In the genomic region with DNA sequence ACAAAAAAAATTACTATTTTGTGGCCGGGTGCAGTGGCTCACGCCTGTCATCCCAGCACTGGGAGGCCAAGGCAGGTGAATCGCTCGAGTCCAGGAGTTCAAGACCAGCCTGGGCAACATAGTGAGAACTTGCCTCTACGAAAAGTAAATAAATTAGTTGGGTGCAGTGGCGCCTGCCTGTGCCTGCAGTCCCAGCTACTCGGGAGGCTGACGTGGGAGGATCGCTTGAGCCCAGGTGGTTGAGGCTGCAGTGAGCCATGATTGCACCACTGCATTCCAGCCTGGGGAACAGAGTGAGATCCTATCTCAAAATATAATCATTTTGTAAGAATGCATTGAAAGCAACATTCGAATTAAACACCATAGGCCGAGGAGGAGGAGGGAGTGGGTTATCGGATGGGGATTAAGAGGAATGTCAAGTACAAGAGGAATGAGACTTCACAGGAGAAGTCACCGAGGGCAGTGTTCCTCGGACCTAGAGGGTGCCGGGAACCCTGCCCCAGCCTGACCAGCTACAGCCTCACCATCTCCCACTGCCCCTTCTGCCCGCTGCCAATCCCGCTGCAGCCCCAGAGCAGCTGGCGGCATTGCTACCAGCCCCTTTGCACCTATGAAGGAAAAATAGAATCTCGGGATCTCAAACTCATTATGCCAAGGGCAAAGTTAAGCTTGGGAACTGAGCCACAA, we compare ENCODE assay signal across 22 cellular contexts.
"Had no signal": no experiment of that assay in that cellular context is flagged by ENCODE, and none has a peak within 500 bp of the region (broad histone marks: within the 10 kb centered on the region; RNA-seq: fewer than 3 reads in every experiment).

No MANE protein-coding gene starts in this region.

- DNase-seq: effector memory CD4-positive, alpha-beta T cell; gastrocnemius medialis; glutamatergic neuron; immature natural killer cell; left cardiac atrium; left ventricle myocardium inferior; naive thymus-derived CD4-positive, alpha-beta T cell; nephron progenitor cell; posterior cingulate gyrus; sigmoid colon; stimulated activated CD4-positive, alpha-beta T cell treated with anti-CD3 and anti-CD28 coated beads, Interleukin-2, amount 100 ng/mL, for 24 hours; stimulated activated CD4-positive, alpha-beta T cell treated with anti-CD3 and anti-CD28 coated beads, Interleukin-4, amount 100 ng/mL, for 4 hours; stimulated activated naive CD4-positive, alpha-beta T cell; stomach; substantia nigra; transverse colon had no signal

- ATAC-seq: gastrocnemius medialis; left cardiac atrium; naive thymus-derived CD4-positive, alpha-beta T cell had no signal

- H3K4me1 ChIP-seq: esophagus muscularis mucosa, gastrocnemius medialis, left ventricle myocardium inferior, sigmoid colon, stomach, transverse colon had no signal

- H3K36me3 ChIP-seq: esophagus muscularis mucosa, gastrocnemius medialis, left ventricle myocardium inferior, sigmoid colon, stomach, thoracic aorta, transverse colon had no signal

- H3K27ac ChIP-seq: epithelial cell of prostate, esophagus muscularis mucosa, gastrocnemius medialis, left ventricle myocardium inferior, neutrophil, sigmoid colon, skin epidermis, stomach, thoracic aorta, transverse colon had no signal

- H3K4me3 ChIP-seq: esophagus muscularis mucosa, gastrocnemius medialis, left ventricle myocardium inferior, lung, sigmoid colon, skin epidermis, stomach, thoracic aorta, transverse colon had no signal

- H3K4me1 Mint-ChIP-seq: immature natural killer cell; naive thymus-derived CD4-positive, alpha-beta T cell had no signal

- H3K9me3 ChIP-seq: esophagus muscularis mucosa, gastrocnemius medialis, neutrophil, sigmoid colon, thoracic aorta had no signal

- H3K27me3 ChIP-seq: esophagus muscularis mucosa, gastrocnemius medialis, neutrophil, sigmoid colon, stomach, transverse colon had no signal

- H3K4me3 Mint-ChIP-seq: immature natural killer cell; naive thymus-derived CD4-positive, alpha-beta T cell; nephron progenitor cell had no signal

- H3K27me3 Mint-ChIP-seq: naive thymus-derived CD4-positive, alpha-beta T cell had no signal
